In the genomic region with DNA sequence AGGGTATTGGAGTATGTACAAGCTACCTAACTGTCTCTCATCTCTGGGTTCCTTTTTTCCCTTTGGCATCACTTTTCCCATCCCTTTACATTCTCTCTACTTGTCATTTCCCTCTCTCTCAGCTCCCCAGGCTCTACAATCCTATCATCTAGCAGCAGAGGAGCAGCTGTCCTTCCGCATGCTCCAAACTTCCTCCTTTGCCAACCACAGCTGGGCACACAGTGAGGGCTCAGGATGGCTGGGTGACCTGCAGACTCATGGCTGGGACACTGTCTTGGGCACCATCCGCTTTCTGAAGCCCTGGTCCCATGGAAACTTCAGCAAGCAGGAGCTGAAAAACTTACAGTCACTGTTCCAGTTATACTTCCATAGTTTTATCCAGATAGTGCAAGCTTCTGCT, we compare ENCODE assay signal across 24 cellular contexts. TPM values are rescaled to one million over a fixed set of nuclear protein-coding genes. Genes with fewer than 3 reads are reported as not detected.
A peak's percentile ranks its signal among the peaks of the same experiment; 100 is the strongest.
DNase-seq lines count a peak whose midpoint lies in the region; ATAC-seq, FAIRE-seq and TF ChIP-seq lines count a peak whose summit lies in the region.
"Had no signal": no experiment of that assay in that cellular context is flagged by ENCODE, and none has a peak within 500 bp of the region (broad histone marks: within the 10 kb centered on the region; RNA-seq: fewer than 3 reads in every experiment).

No MANE protein-coding gene starts in this region.

- H3K27me3 Mint-ChIP-seq in dendritic cell treated with granulocyte-macrophage colony-stimulating factor and Interleukin-4, amounts not matched to agents 40 ng/mL and 50 ng/mL, for 4 days, result peaks cover 1% of the 10 kb centered on the region

- ATAC-seq in left ventricle myocardium superior, result peak; percentile 41
- ATAC-seq in upper lobe of right lung, result peak; percentile 82
- ATAC-seq in GM19395 (IDR thresholded peaks at IDR 0.05; ENCODE audit: unreplicated experiment), result no peak
- ATAC-seq: CD8-positive, alpha-beta T cell; K562; SK-N-SH treated with all-trans-retinoic acid at 6 μM for 48 hours; T-cell had no signal

- no peaks in the 10 kb centered on the region for H3K9me3 ChIP-seq in right atrium auricular region
- H3K9me3 ChIP-seq in upper lobe of right lung, result no peaks in the 10 kb centered on the region
- H3K9me3 ChIP-seq: BE2C had no signal

- no peak overlapping the region for H3K4me3 ChIP-seq in right atrium auricular region
- H3K4me3 ChIP-seq in upper lobe of right lung, result no peak overlapping the region
- H3K4me3 ChIP-seq: K562 had no signal

- H3K27ac ChIP-seq in right atrium auricular region, result no peak overlapping the region
- H3K27ac ChIP-seq in upper lobe of right lung, result no peak overlapping the region

- intact Hi-C loops in left ventricle myocardium superior (cut with micrococcal nuclease), result no loop called here
- intact Hi-C loops in dendritic cell treated with granulocyte-macrophage colony-stimulating factor and Interleukin-4, amounts not matched to agents 40 ng/mL and 50 ng/mL, for 4 days (cut with micrococcal nuclease), result no loop called here
- intact Hi-C loops in upper lobe of right lung (cut with DNase I), result no loop called here

- H3K9me3 Mint-ChIP-seq in dendritic cell treated with granulocyte-macrophage colony-stimulating factor and Interleukin-4, amounts not matched to agents 40 ng/mL and 50 ng/mL, for 4 days, result no peaks in the 10 kb centered on the region
- H3K9me3 Mint-ChIP-seq: CD8-positive, alpha-beta T cell; T-cell had no signal

- no peak for DNase-seq in left ventricle myocardium superior
- DNase-seq in right atrium auricular region (ENCODE audit: low spot score), result no peak
- peak; percentile 31 for DNase-seq in MV-4-11 (lab: John Stamatoyannopoulos, UW)
- no peak for DNase-seq in upper lobe of right lung
- DNase-seq in H54 (ENCODE audit: insufficient read length, low spot score), result no peak
- no peak for DNase-seq in NK-92 (lab: John Stamatoyannopoulos, UW; ENCODE audit: unreplicated experiment)
- DNase-seq: BE2C; Calu3; CD8-positive, alpha-beta T cell; EL; GF-D8; H7; MM.1S; NCI-H1092 treated with DMSO at 0.1 percent for 48 hours; NCI-H1436 treated with DMSO at 0.1 percent for 48 hours; NCI-H1930; T-cell had no signal

- H3K27ac Mint-ChIP-seq in dendritic cell treated with granulocyte-macrophage colony-stimulating factor and Interleukin-4, amounts not matched to agents 40 ng/mL and 50 ng/mL, for 4 days, result peak overlapping the region; percentile 88
- H3K27ac Mint-ChIP-seq: CD8-positive, alpha-beta T cell; T-cell had no signal

- no peak for TF ChIP-seq POLR2A in H54 (IDR thresholded peaks at IDR 0.05; ENCODE audit: low read depth, low read length)

- TF ChIP-seq CTCF in right atrium auricular region (IDR thresholded peaks at IDR 0.05), result no peak
- TF ChIP-seq CTCF in upper lobe of right lung (IDR thresholded peaks at IDR 0.05), result no peak

- FAIRE-seq in H54 (lab: Jason Lieb, UNC), result no peak
- FAIRE-seq: A204.1, GM19239, K562 had no signal

- H3K4me1 Mint-ChIP-seq in dendritic cell treated with granulocyte-macrophage colony-stimulating factor and Interleukin-4, amounts not matched to agents 40 ng/mL and 50 ng/mL, for 4 days (ENCODE audit: low read depth), result peaks cover 53% of the 10 kb centered on the region

- H3K27me3 ChIP-seq in right atrium auricular region, result no peaks in the 10 kb centered on the region
- H3K27me3 ChIP-seq in upper lobe of right lung, result no peaks in the 10 kb centered on the region
- H3K27me3 ChIP-seq: BE2C had no signal

- peaks cover 22% of the 10 kb centered on the region for H3K36me3 Mint-ChIP-seq in dendritic cell treated with granulocyte-macrophage colony-stimulating factor and Interleukin-4, amounts not matched to agents 40 ng/mL and 50 ng/mL, for 4 days (ENCODE audit: low read depth)
- H3K36me3 Mint-ChIP-seq: CD8-positive, alpha-beta T cell; T-cell had no signal

- no peaks in the 10 kb centered on the region for H3K36me3 ChIP-seq in right atrium auricular region
- no peaks in the 10 kb centered on the region for H3K36me3 ChIP-seq in upper lobe of right lung
- H3K36me3 ChIP-seq: BE2C had no signal

- no peaks in the 10 kb centered on the region for H3K4me1 ChIP-seq in right atrium auricular region
- H3K4me1 ChIP-seq in upper lobe of right lung, result no peaks in the 10 kb centered on the region
- H3K4me1 ChIP-seq: BE2C had no signal

- peak overlapping the region; percentile 81 for H3K4me3 Mint-ChIP-seq in dendritic cell treated with granulocyte-macrophage colony-stimulating factor and Interleukin-4, amounts not matched to agents 40 ng/mL and 50 ng/mL, for 4 days
- H3K4me3 Mint-ChIP-seq: CD8-positive, alpha-beta T cell; T-cell had no signal

RNA-seq across cellular contexts. Expression of a gene that starts 0.6 kb away (rescaled TPM):
- total RNA-seq in left ventricle myocardium superior (0.50 TPM), right atrium auricular region (under 1 TPM in 1 of 2 donors, not detected in 1; 0.39 TPM), upper lobe of right lung (3.8 TPM)
- total RNA-seq: Calu3; CD8-positive, alpha-beta T cell; H7; K562; NCI-H460; T-cell had no signal

RNA-seq across cellular contexts. Expression of a gene that starts 22.9 kb away (rescaled TPM):
- not detected for total RNA-seq in left ventricle myocardium superior
- not detected for total RNA-seq in right atrium auricular region
- 0.61 TPM for total RNA-seq in upper lobe of right lung
- total RNA-seq: Calu3; CD8-positive, alpha-beta T cell; H7; K562; NCI-H460; T-cell had no signal

RNA-seq across cellular contexts. Expression of a gene that starts 45.0 kb away (rescaled TPM):
- not detected for total RNA-seq in left ventricle myocardium superior
- not detected for total RNA-seq in right atrium auricular region
- total RNA-seq in upper lobe of right lung, result not detected
- total RNA-seq: Calu3; CD8-positive, alpha-beta T cell; H7; K562; NCI-H460; T-cell had no signal
